In genomic region chr6:2798586-2799134, GRCh38 we compare ENCODE assay signal across 17 cellular contexts. TPM values are rescaled to one million over a fixed set of nuclear protein-coding genes. Genes with fewer than 3 reads are reported as not detected.
DNase-seq lines count a peak whose midpoint lies in the region; ATAC-seq and TF ChIP-seq lines count a peak whose summit lies in the region.
"Had no signal": no experiment of that assay in that cellular context is flagged by ENCODE, and none has a peak within 500 bp of the region (broad histone marks: within the 10 kb centered on the region; RNA-seq: fewer than 3 reads in every experiment).

No MANE protein-coding gene starts in this region.

- DNase-seq in NCI-H524 (lab: John Stamatoyannopoulos, UW) (peak; percentile 41 to 79), NCI-H524 treated with DMSO at 0.1 percent for 48 hours (lab: John Stamatoyannopoulos, UW) (no peak), WTC11 (ENCODE audit: low spot score) (no peak), myocyte (ENCODE audit: low read depth) (peak; percentile 45), ecto neural progenitor cell (ENCODE audit: low spot score) (no peak), AG08396 (ENCODE audit: low spot score) (no peak), pons (ENCODE audit: low spot score) (no peak)
- no peak for DNase-seq in stimulated activated effector memory CD8-positive, alpha-beta T cell treated with anti-CD3 and anti-CD28 coated beads, Interleukin-12 subunit alpha, Interleukin-12 subunit beta, amount 100 ng/mL, for 72 hours (ENCODE audit: low spot score in 2 of 2)
- DNase-seq: GDM1, GM23248, MV-4-11, NCI-H1417 treated with DMSO at 0.1 percent for 48 hours, NCI-H1930, NCI-H748 treated with DMSO at 0.1 percent for 48 hours, PC-9, SW 1271 had no signal

- H3K36me3 Mint-ChIP-seq in WTC11: peaks cover 8% of the 10 kb centered on the region; the same call in 1 of the 2 replicates
- H3K36me3 Mint-ChIP-seq in stimulated activated effector memory CD8-positive, alpha-beta T cell treated with anti-CD3 and anti-CD28 coated beads, Interleukin-12 subunit alpha, Interleukin-12 subunit beta, amount 100 ng/mL, for 72 hours: peaks cover 16% of the 10 kb centered on the region

- no peak for ATAC-seq in WTC11
- ATAC-seq in stimulated activated effector memory CD8-positive, alpha-beta T cell treated with anti-CD3 and anti-CD28 coated beads, Interleukin-12 subunit alpha, Interleukin-12 subunit beta, amount 100 ng/mL, for 72 hours: no peak
- ATAC-seq: GM12878 had no signal

- H3K9me3 Mint-ChIP-seq in WTC11: peaks cover 5% of the 10 kb centered on the region; the same call in 1 of the 2 replicates
- no peaks in the 10 kb centered on the region for H3K9me3 Mint-ChIP-seq in stimulated activated effector memory CD8-positive, alpha-beta T cell treated with anti-CD3 and anti-CD28 coated beads, Interleukin-12 subunit alpha, Interleukin-12 subunit beta, amount 100 ng/mL, for 72 hours

- no peak overlapping the region for H3K4me3 Mint-ChIP-seq in WTC11
- no peak overlapping the region for H3K4me3 Mint-ChIP-seq in stimulated activated effector memory CD8-positive, alpha-beta T cell treated with anti-CD3 and anti-CD28 coated beads, Interleukin-12 subunit alpha, Interleukin-12 subunit beta, amount 100 ng/mL, for 72 hours

- TF ChIP-seq CTCF in WTC11 (IDR thresholded peaks at IDR 0.05): no peak

- no peaks in the 10 kb centered on the region for H3K27me3 Mint-ChIP-seq in WTC11 (ENCODE audit: low read depth)

- CTCF ChIA-PET in WTC11 (lab: Charles Lee): interaction anchor here (0.7 to 2.7 kb wide), 7 partner anchors 8 to 225 kb away, joined by 3 to 15 read pairs (median 3); no protein-coding TSS in a partner anchor

- no peak overlapping the region for H3K27ac Mint-ChIP-seq in WTC11
- H3K27ac Mint-ChIP-seq in stimulated activated effector memory CD8-positive, alpha-beta T cell treated with anti-CD3 and anti-CD28 coated beads, Interleukin-12 subunit alpha, Interleukin-12 subunit beta, amount 100 ng/mL, for 72 hours: peak overlapping the region; percentile 15

- POLR2A ChIA-PET in WTC11 (lab: Charles Lee): interaction anchor here (0.5 kb wide), 1 partner anchor 89 kb away, joined by 6 read pairs; no protein-coding TSS in a partner anchor

- peaks cover 8% of the 10 kb centered on the region; the same call in 1 of the 2 replicates for H3K4me1 Mint-ChIP-seq in WTC11
- H3K4me1 Mint-ChIP-seq in stimulated activated effector memory CD8-positive, alpha-beta T cell treated with anti-CD3 and anti-CD28 coated beads, Interleukin-12 subunit alpha, Interleukin-12 subunit beta, amount 100 ng/mL, for 72 hours: peaks cover 33% of the 10 kb centered on the region

TF ChIP-seq in WTC11, 78 proteins besides CTCF, POLR2A, EP300 and RAD21:
- TF ChIP-seq FOXK1 (CRISPR knock-in tag; IDR thresholded peaks at IDR 0.05) (no peak), ZNF263 (CRISPR knock-in tag; IDR thresholded peaks at IDR 0.05; ENCODE audit: low read depth) (no peak)
- TF ChIP-seq, protein P1, sequence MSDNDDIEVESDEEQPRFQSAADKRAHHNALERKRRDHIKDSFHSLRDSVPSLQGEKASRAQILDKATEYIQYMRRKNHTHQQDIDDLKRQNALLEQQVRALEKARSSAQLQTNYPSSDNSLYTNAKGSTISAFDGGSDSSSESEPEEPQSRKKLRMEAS (CRISPR knock-in tag; IDR thresholded peaks at IDR 0.05): 0 out of 2 replicates have a peak, but pooled peaks have one; percentile 23
TF ChIP-seq in WTC11: peak in this region for 1.

RNA-seq across cellular contexts. Expression of gene WRNIP1, which starts 33.5 kb away (rescaled TPM):
- 33.8 to 36.3 TPM (median 36.2 TPM) in 3 replicates for total RNA-seq in WTC11 (2021)
- 105 and 133 TPM in 2 replicates for total RNA-seq in myocyte
- polyA plus RNA-seq in myocyte (2012): 51.2 TPM

RNA-seq across cellular contexts. Expression of gene SERPINB1, which starts 43.0 kb away (rescaled TPM):
- total RNA-seq in WTC11 (2021) (14.8 to 21.1 TPM (median 16.9 TPM) in 3 replicates), myocyte (19.3 and 33.5 TPM in 2 replicates)
- polyA plus RNA-seq in myocyte (2012): 10.9 TPM

RNA-seq across cellular contexts. Expression of gene MYLK4, which starts 47.9 kb away (rescaled TPM):
- total RNA-seq in WTC11 (2021) (0.05 to 0.13 TPM (median 0.11 TPM) in 3 replicates), myocyte (5.6 and 9.4 TPM in 2 replicates)
- 1.1 TPM for polyA plus RNA-seq in myocyte (2012)

Comparison
In these comparisons a context has a peak if more than half of its experiments do, and no peak if none do; other contexts are left out.
1. DNase-seq: peak in NCI-H524 (2 of 2) and myocyte (single experiment); none in NCI-H524 treated with DMSO at 0.1 percent for 48 hours (single experiment), WTC11 (single experiment), stimulated activated effector memory CD8-positive, alpha-beta T cell treated with anti-CD3 and anti-CD28 coated beads, Interleukin-12 subunit alpha, Interleukin-12 subunit beta, amount 100 ng/mL, for 72 hours (0 of 2), ecto neural progenitor cell (single experiment), AG08396 (single experiment) and pons (single experiment).